ENCODE assay signal across 18 cellular contexts in genomic region chr14:64828096-64828495, GRCh38. TPM values are rescaled to one million over a fixed set of nuclear protein-coding genes. Genes with fewer than 3 reads are reported as not detected.
DNase-seq lines count a peak whose midpoint lies in the region; ATAC-seq and TF ChIP-seq lines count a peak whose summit lies in the region.
"Had no signal": no experiment of that assay in that cellular context is flagged by ENCODE, and none has a peak within 500 bp of the region (broad histone marks: within the 10 kb centered on the region; RNA-seq: fewer than 3 reads in every experiment).

No MANE protein-coding gene starts in this region.

- no peak overlapping the region for H3K27ac ChIP-seq in upper lobe of right lung
- H3K27ac ChIP-seq: 22Rv1, C4-2B had no signal

- H3K4me3 ChIP-seq in upper lobe of right lung: no peak overlapping the region

- TF ChIP-seq CTCF in upper lobe of right lung (IDR thresholded peaks at IDR 0.05): no peak

- no peaks in the 10 kb centered on the region for H3K36me3 ChIP-seq in upper lobe of right lung

- no peaks in the 10 kb centered on the region for H3K27me3 ChIP-seq in upper lobe of right lung

- intact Hi-C loops in upper lobe of right lung (cut with DNase I): loop anchor here (10.0 kb wide), 1 partner anchor 57 kb away; no protein-coding TSS in a partner anchor

- DNase-seq in DMS 273 (lab: John Stamatoyannopoulos, UW; ENCODE audit: unreplicated experiment): peak; percentile 12
- no peak for DNase-seq in DMS 273 treated with DMSO at 0.1 percent for 48 hours (lab: John Stamatoyannopoulos, UW)
- peak; percentile 50 for DNase-seq in COLO668 (lab: John Stamatoyannopoulos, UW; ENCODE audit: unreplicated experiment)
- DNase-seq in NCI-H510A treated with DMSO at 0.1 percent for 48 hours (lab: John Stamatoyannopoulos, UW): peak; percentile 88
- DNase-seq in myocyte (ENCODE audit: low read depth): peak; percentile 82
- no peak for DNase-seq in stimulated activated CD4-positive, alpha-beta T cell treated with anti-CD3 and anti-CD28 coated beads, Interleukin-4, amount 100 ng/mL, for 1 hour
- no peak for DNase-seq in upper lobe of right lung
- no peak for DNase-seq in stimulated activated CD4-positive, alpha-beta T cell treated with anti-CD3 and anti-CD28 coated beads, Interleukin-2, amount 100 ng/mL, for 48 hours
- DNase-seq: AML-193, KBM-7, NCI-H1436, NCI-H2081 treated with DMSO at 0.1 percent for 48 hours, NCI-H446 treated with DMSO at 0.1 percent for 48 hours, NCI-H774, SIG-M5 had no signal

- no peaks in the 10 kb centered on the region for H3K9me3 ChIP-seq in upper lobe of right lung

- no peak for ATAC-seq in upper lobe of right lung

- peaks cover 3% of the 10 kb centered on the region for H3K4me1 ChIP-seq in upper lobe of right lung

RNA-seq across cellular contexts. Expression of gene SPTB, which starts 51.6 kb away (rescaled TPM):
- total RNA-seq in myocyte (4.3 and 4.6 TPM in 2 replicates), upper lobe of right lung (3.0 TPM)
- polyA plus RNA-seq in myocyte (2012): 1.3 TPM
- total RNA-seq: T-helper 1 cell treated with Interleukin-12 subunit alpha and Interleukin-12 subunit beta and Interleukin-4 antibody, amounts not matched to agents 30 ng/mL and 1 ng/mL, for 36 hours had no signal

Comparison
In these comparisons a context has a peak if more than half of its experiments do, and no peak if none do; other contexts are left out.
1. DNase-seq: peak in DMS 273 (single experiment), COLO668 (single experiment), NCI-H510A treated with DMSO at 0.1 percent for 48 hours (single experiment) and myocyte (single experiment); none in DMS 273 treated with DMSO at 0.1 percent for 48 hours (single experiment), stimulated activated CD4-positive, alpha-beta T cell treated with anti-CD3 and anti-CD28 coated beads, Interleukin-4, amount 100 ng/mL, for 1 hour (single experiment), upper lobe of right lung (single experiment) and stimulated activated CD4-positive, alpha-beta T cell treated with anti-CD3 and anti-CD28 coated beads, Interleukin-2, amount 100 ng/mL, for 48 hours (0 of 2).